ENCODE assay signal across 8 cellular contexts in genomic region chr6:12288844-12289654, GRCh38. TPM values are rescaled to one million over a fixed set of nuclear protein-coding genes. Genes with fewer than 3 reads are reported as not detected.
DNase-seq lines count a peak whose midpoint lies in the region; ATAC-seq lines count a peak whose summit lies in the region.

No MANE protein-coding gene starts in this region.

- H3K9ac ChIP-seq in rectal smooth muscle tissue (ENCODE audit: low read length): no peak overlapping the region

- H3K4me3 ChIP-seq in SJSA1 (peak overlapping the region; percentile 50), rectal smooth muscle tissue (ENCODE audit: low read length) (peak overlapping the region; percentile 45)

- no peaks in the 10 kb centered on the region for H3K27me3 ChIP-seq in SJSA1 (replicated peaks)
- no peaks in the 10 kb centered on the region for H3K27me3 ChIP-seq in rectal smooth muscle tissue (ENCODE audit: control insufficient read depth, insufficient read depth, low read length)

- H3K4me1 ChIP-seq in SJSA1 (replicated peaks): peaks cover 29% of the 10 kb centered on the region
- peaks cover 5% of the 10 kb centered on the region for H3K4me1 ChIP-seq in rectal smooth muscle tissue (ENCODE audit: control insufficient read depth, insufficient read depth, low read length)

- ATAC-seq in HG03460 (IDR thresholded peaks at IDR 0.05; ENCODE audit: unreplicated experiment) (peak; percentile 26), left ventricle myocardium superior (peak; percentile 68), HG02610 (IDR thresholded peaks at IDR 0.05; ENCODE audit: unreplicated experiment) (no peak), GM19397 (IDR thresholded peaks at IDR 0.05; ENCODE audit: unreplicated experiment) (no peak)

- peaks cover 17% of the 10 kb centered on the region for H3K4me1 Mint-ChIP-seq in activated naive CD8-positive, alpha-beta T cell treated with anti-CD3 and anti-CD28 coated beads for 36 hours

- H3K27ac Mint-ChIP-seq in activated naive CD8-positive, alpha-beta T cell treated with anti-CD3 and anti-CD28 coated beads for 36 hours: no peak overlapping the region

- intact Hi-C loops in left ventricle myocardium superior (cut with micrococcal nuclease): loop anchor here (2.0 kb wide), 1 partner anchor 316 kb away; no protein-coding TSS in a partner anchor

- DNase-seq in EH (ENCODE audit: low read depth): peak; percentile 73
- peak in 1 of 2 experiments; percentile 72 for DNase-seq in SJSA1 (ENCODE audit: low read depth in 1 of 2, low spot score in 2 of 2)
- DNase-seq in activated naive CD8-positive, alpha-beta T cell treated with anti-CD3 and anti-CD28 coated beads for 36 hours: peak; percentile 51
- DNase-seq in left ventricle myocardium superior: no peak

- no peaks in the 10 kb centered on the region for H3K9me3 ChIP-seq in SJSA1 (replicated peaks)

- H3K27ac ChIP-seq in SJSA1 (peak overlapping the region; percentile 99), rectal smooth muscle tissue (ENCODE audit: low read depth, low read length) (no peak overlapping the region)

- peaks cover 43% of the 10 kb centered on the region for H3K27me3 Mint-ChIP-seq in activated naive CD8-positive, alpha-beta T cell treated with anti-CD3 and anti-CD28 coated beads for 36 hours

- H3K36me3 Mint-ChIP-seq in activated naive CD8-positive, alpha-beta T cell treated with anti-CD3 and anti-CD28 coated beads for 36 hours: no peaks in the 10 kb centered on the region

- peak overlapping the region; percentile 87 for H3K4me3 Mint-ChIP-seq in activated naive CD8-positive, alpha-beta T cell treated with anti-CD3 and anti-CD28 coated beads for 36 hours

- H3K9me3 Mint-ChIP-seq in activated naive CD8-positive, alpha-beta T cell treated with anti-CD3 and anti-CD28 coated beads for 36 hours: no peaks in the 10 kb centered on the region

- H3K36me3 ChIP-seq in SJSA1 (peaks cover 26% of the 10 kb centered on the region), rectal smooth muscle tissue (ENCODE audit: control insufficient read depth, insufficient read depth, low read length) (no peaks in the 10 kb centered on the region)

RNA-seq across cellular contexts. Expression of gene EDN1, which starts 1.1 kb away (rescaled TPM):
- 39.7 and 45.5 TPM in 2 replicates for total RNA-seq in SJSA1 (2014; rRNA removed; shearing (Covaris generic))
- not detected for total RNA-seq in activated naive CD8-positive, alpha-beta T cell treated with anti-CD3 and anti-CD28 coated beads for 36 hours
- 2.7 TPM for total RNA-seq in left ventricle myocardium superior

Comparison
In these comparisons a context has a peak if more than half of its experiments do, and no peak if none do; other contexts are left out.
1. ATAC-seq: peak in HG03460 (single experiment) and left ventricle myocardium superior (single experiment); none in HG02610 (single experiment) and GM19397 (single experiment).
2. RNA of gene EDN1, which starts 1.1 kb away (total RNA-seq): 39.7 to 45.5 TPM in SJSA1; 2.7 TPM in left ventricle myocardium superior (single experiment) and not detected in activated naive CD8-positive, alpha-beta T cell treated with anti-CD3 and anti-CD28 coated beads for 36 hours; every median in the first group is over 10 times any median in the second.